In genomic region chr13:27712421-27712820, GRCh38 we compare ENCODE assay signal across 11 cellular contexts.
DNase-seq lines count a peak whose midpoint lies in the region; ATAC-seq and TF ChIP-seq lines count a peak whose summit lies in the region.
"Had no signal": no experiment of that assay in that cellular context is flagged by ENCODE, and none has a peak within 500 bp of the region (broad histone marks: within the 10 kb centered on the region; RNA-seq: fewer than 3 reads in every experiment).

No MANE protein-coding gene starts in this region.

- no peaks in the 10 kb centered on the region for H3K36me3 Mint-ChIP-seq in neural crest cell (ENCODE audit: low read depth)
- H3K36me3 Mint-ChIP-seq: IgD-negative memory B cell had no signal

- no peaks in the 10 kb centered on the region for H3K27me3 ChIP-seq in H7 (ENCODE audit: control insufficient read depth, insufficient read depth, low read length)
- H3K27me3 ChIP-seq: BLaER1 had no signal

- no peak for ATAC-seq in HG02759 (IDR thresholded peaks at IDR 0.05; ENCODE audit: unreplicated experiment)
- ATAC-seq: stimulated activated memory B cell treated with anti-CD40 and anti-IgM and Interleukin-4, amounts not matched to agents 10 μg/mL and 1 μg/mL and 100 μg/mL, for 72 hours had no signal

- H3K27me3 Mint-ChIP-seq in neural crest cell (ENCODE audit: low read depth): peaks cover 14% of the 10 kb centered on the region

- peak; percentile 43 for TF ChIP-seq CTCF in neural crest cell (conservative IDR thresholded peaks at IDR 0.05)

- peak; percentile 26 for DNase-seq in NCI-H748 (lab: John Stamatoyannopoulos, UW; ENCODE audit: unreplicated experiment)
- no peak for DNase-seq in NCI-H748 treated with DMSO at 0.1 percent for 48 hours (lab: John Stamatoyannopoulos, UW)
- DNase-seq in HT-29 (ENCODE audit: low spot score): peak; percentile 56
- DNase-seq in cerebellar cortex (ENCODE audit: low spot score): peak; percentile 7
- no peak for DNase-seq in neural crest cell (ENCODE audit: low read depth, low spot score)
- no peak for DNase-seq in H7
- no peak for DNase-seq in retina

- no peaks in the 10 kb centered on the region for H3K36me3 ChIP-seq in H7 (replicated peaks; ENCODE audit: control insufficient read depth, insufficient read depth, low read length)
- H3K36me3 ChIP-seq: BLaER1 had no signal

- no peak overlapping the region for H3K4me3 Mint-ChIP-seq in neural crest cell
- H3K4me3 Mint-ChIP-seq: IgD-negative memory B cell; stimulated activated memory B cell treated with anti-CD40 and anti-IgM and Interleukin-4, amounts not matched to agents 10 μg/mL and 1 μg/mL and 100 μg/mL, for 72 hours had no signal

- H3K4me3 ChIP-seq in H7 (ENCODE audit: insufficient read depth, low read depth, low read length): no peak overlapping the region
- H3K4me3 ChIP-seq: BLaER1 had no signal

- peaks cover under 1% of the 10 kb centered on the region for H3K9me3 Mint-ChIP-seq in neural crest cell
- H3K9me3 Mint-ChIP-seq: IgD-negative memory B cell; stimulated activated memory B cell treated with anti-CD40 and anti-IgM and Interleukin-4, amounts not matched to agents 10 μg/mL and 1 μg/mL and 100 μg/mL, for 72 hours had no signal

- peaks cover 5% of the 10 kb centered on the region for H3K4me1 Mint-ChIP-seq in neural crest cell
- H3K4me1 Mint-ChIP-seq: IgD-negative memory B cell; stimulated activated memory B cell treated with anti-CD40 and anti-IgM and Interleukin-4, amounts not matched to agents 10 μg/mL and 1 μg/mL and 100 μg/mL, for 72 hours had no signal

- H3K27ac Mint-ChIP-seq in neural crest cell (ENCODE audit: unreplicated experiment): no peak overlapping the region
- H3K27ac Mint-ChIP-seq: IgD-negative memory B cell; stimulated activated memory B cell treated with anti-CD40 and anti-IgM and Interleukin-4, amounts not matched to agents 10 μg/mL and 1 μg/mL and 100 μg/mL, for 72 hours had no signal

Comparison
In these comparisons a context has a peak if more than half of its experiments do, and no peak if none do; other contexts are left out.
1. DNase-seq: peak in NCI-H748 (single experiment), HT-29 (single experiment) and cerebellar cortex (single experiment); none in NCI-H748 treated with DMSO at 0.1 percent for 48 hours (single experiment), neural crest cell (single experiment), H7 (single experiment) and retina (single experiment).